ENCODE assay signal across 23 cellular contexts in genomic region chr20:62505337-62506045, GRCh38. TPM values are rescaled to one million over a fixed set of nuclear protein-coding genes. Genes with fewer than 3 reads are reported as not detected.
"Had no signal": no experiment of that assay in that cellular context is flagged by ENCODE, and none has a peak within 500 bp of the region (broad histone marks: within the 10 kb centered on the region; RNA-seq: fewer than 3 reads in every experiment).

No MANE protein-coding gene starts in this region.

- H3K27me3 ChIP-seq: ascending aorta, body of pancreas had no signal

- ATAC-seq: activated naive CD4-positive, alpha-beta T cell treated with anti-CD3 and anti-CD28 coated beads, Interleukin-2, amount 50 U/mL, for 72 hours; activated naive CD8-positive, alpha-beta T cell treated with anti-CD3 and anti-CD28 coated beads, Interleukin-2, amount 50 U/mL, for 24 hours; activated T-cell treated with anti-CD3 and anti-CD28 coated beads, Interleukin-2, amount 50 U/mL, for 4 hours; body of pancreas; PC-3; T-helper 17 cell had no signal

- H3K4me1 ChIP-seq: ascending aorta, body of pancreas had no signal

- H3K9me3 ChIP-seq: ascending aorta, body of pancreas had no signal

- H3K27ac ChIP-seq: ascending aorta, body of pancreas had no signal

- DNase-seq: activated B cell treated with CpG ODN at 0.5 μM for 24 hours; activated CD4-positive, alpha-beta memory T cell treated with anti-CD3 and anti-CD28 coated beads for 36 hours; activated CD4-positive, alpha-beta T cell treated with anti-CD3 and anti-CD28 coated beads for 1 hour; activated CD4-positive, alpha-beta T cell treated with anti-CD3 and anti-CD28 coated beads, Interleukin-2, amount 10 ng/mL, durations not matched to agents 7 days and 5 days; activated CD8-positive, alpha-beta memory T cell treated with anti-CD3 and anti-CD28 coated beads for 24 hours; activated effector memory CD4-positive, alpha-beta T cell treated with anti-CD3 and anti-CD28 coated beads, Interleukin-2, amount 50 U/mL, for 16 hours; activated naive CD4-positive, alpha-beta T cell treated with Interleukin-2 at 50 U/mL for 16 hours; activated naive CD8-positive, alpha-beta T cell treated with anti-CD3 and anti-CD28 coated beads, Interleukin-2, amount 50 U/mL, for 24 hours; activated T-cell treated with anti-CD3 and anti-CD28 coated beads, Interleukin-2, amount 50 U/mL, for 4 hours; amniotic stem cell; body of pancreas; NCI-H1105 treated with DMSO at 0.1 percent for 48 hours; NCI-H1436 treated with DMSO at 0.1 percent for 48 hours; NCI-H187; NCI-H2081 treated with DMSO at 0.1 percent for 48 hours; NCI-H446; NCI-H524; PC-3; SHP77 treated with DMSO at 0.1 percent for 48 hours; T-helper 17 cell; T-helper 9 cell had no signal

- H3K4me3 ChIP-seq: ascending aorta, body of pancreas had no signal

- H3K36me3 ChIP-seq: ascending aorta had no signal

RNA-seq across cellular contexts. Expression of gene GATA5, which starts 29.7 kb away (rescaled TPM):
- total RNA-seq: activated B cell treated with CpG ODN at 0.5 μM for 24 hours; activated CD4-positive, alpha-beta memory T cell treated with anti-CD3 and anti-CD28 coated beads for 36 hours; activated CD4-positive, alpha-beta T cell treated with anti-CD3 and anti-CD28 coated beads, Interleukin-2, amount 10 ng/mL, durations not matched to agents 7 days and 5 days; activated naive CD4-positive, alpha-beta T cell treated with anti-CD3 and anti-CD28 coated beads, Interleukin-2, amount 50 U/mL, for 72 hours; activated T-cell treated with anti-CD3 and anti-CD28 coated beads, Interleukin-2, amount 50 U/mL, for 4 hours; ascending aorta; body of pancreas; T-helper 17 cell had no signal
